19 cellular contexts compared by ENCODE assay signal in the genomic region with DNA sequence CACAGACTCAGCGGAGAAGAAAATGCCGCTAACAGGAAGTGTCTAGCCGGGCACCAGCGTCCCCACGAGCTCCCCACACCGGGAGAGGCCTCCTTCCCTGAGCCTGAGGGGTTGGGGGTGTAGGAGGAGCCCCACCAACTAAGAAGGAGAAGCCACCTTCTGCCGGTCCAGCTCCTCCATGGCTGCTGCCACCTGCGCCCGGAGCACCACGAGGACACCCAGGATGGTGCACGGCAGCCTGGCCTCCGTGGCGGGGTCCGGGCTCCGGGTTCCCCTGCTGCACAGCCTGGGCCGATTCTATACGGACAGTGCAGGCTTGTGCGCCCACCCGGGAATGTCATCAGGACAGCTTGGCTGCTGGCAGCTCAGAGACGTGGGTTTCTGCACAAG. TPM values are rescaled to one million over a fixed set of nuclear protein-coding genes. Genes with fewer than 3 reads are reported as not detected.
"Had no signal": no experiment of that assay in that cellular context is flagged by ENCODE, and none has a peak within 500 bp of the region (broad histone marks: within the 10 kb centered on the region; RNA-seq: fewer than 3 reads in every experiment).

No MANE protein-coding gene starts in this region.

- H3K36me3 Mint-ChIP-seq: activated naive CD8-positive, alpha-beta T cell had no signal

- H3K4me3 Mint-ChIP-seq: activated naive CD8-positive, alpha-beta T cell; activated T-helper 1 cell treated with anti-CD3 and anti-CD28 coated beads, Interleukin-12 subunit alpha, Interleukin-12 subunit beta, Interleukin-2, Interleukin-4 antibody, amounts not matched to agents 30 ng/mL and 10 ng/mL and 1 ng/mL, durations not matched to agents 14 hours and 24 hours and 36 hours; nephron progenitor cell had no signal

- H3K4me3 ChIP-seq: cardiac muscle cell, esophagus squamous epithelium, right atrium auricular region, tibial artery, uterus had no signal

- H3K27ac ChIP-seq: cardiac muscle cell, esophagus squamous epithelium, right atrium auricular region, tibial artery, uterus had no signal

- H3K36me3 ChIP-seq: cardiac muscle cell, esophagus squamous epithelium, right atrium auricular region, tibial artery, uterus had no signal

- DNase-seq: esophagus squamous epithelium, T1000, tibial artery, uterus had no signal

- H3K27ac Mint-ChIP-seq: activated naive CD8-positive, alpha-beta T cell; activated T-helper 1 cell treated with anti-CD3 and anti-CD28 coated beads, Interleukin-12 subunit alpha, Interleukin-12 subunit beta, Interleukin-2, Interleukin-4 antibody, amounts not matched to agents 30 ng/mL and 10 ng/mL and 1 ng/mL, durations not matched to agents 14 hours and 24 hours and 36 hours; effector memory CD8-positive, alpha-beta T cell; nephron progenitor cell; progenitor cell of endocrine pancreas had no signal

- H3K4me1 ChIP-seq: uterus had no signal

- H3K27me3 ChIP-seq: cardiac muscle cell, right atrium auricular region, uterus had no signal

- H3K9me3 ChIP-seq: uterus had no signal

RNA-seq across cellular contexts. Expression of a gene that starts 0.3 kb away (rescaled TPM):
- total RNA-seq: activated T-helper 1 cell treated with anti-CD3 and anti-CD28 coated beads, Interleukin-12 subunit alpha, Interleukin-12 subunit beta, Interleukin-2, Interleukin-4 antibody, amounts not matched to agents 30 ng/mL and 10 ng/mL and 1 ng/mL, durations not matched to agents 14 hours and 24 hours and 36 hours; cardiac muscle cell; chondrocyte; dermis microvascular lymphatic vessel endothelial cell; esophagus squamous epithelium; glomerular endothelial cell; left cardiac atrium; lower leg skin; omental fat pad; progenitor cell of endocrine pancreas; right atrium auricular region; subcutaneous adipose tissue; T-helper 1 cell treated with Interleukin-12 subunit alpha and Interleukin-12 subunit beta and Interleukin-4 antibody, amounts not matched to agents 30 ng/mL and 1 ng/mL, for 36 hours had no signal
- polyA plus RNA-seq: cardiac muscle cell had no signal

RNA-seq across cellular contexts. Expression of a gene that starts 6.6 kb away (rescaled TPM):
- total RNA-seq: activated T-helper 1 cell treated with anti-CD3 and anti-CD28 coated beads, Interleukin-12 subunit alpha, Interleukin-12 subunit beta, Interleukin-2, Interleukin-4 antibody, amounts not matched to agents 30 ng/mL and 10 ng/mL and 1 ng/mL, durations not matched to agents 14 hours and 24 hours and 36 hours; chondrocyte; esophagus squamous epithelium; lower leg skin; omental fat pad; progenitor cell of endocrine pancreas; subcutaneous adipose tissue; T-helper 1 cell treated with Interleukin-12 subunit alpha and Interleukin-12 subunit beta and Interleukin-4 antibody, amounts not matched to agents 30 ng/mL and 1 ng/mL, for 36 hours; uterus had no signal
- polyA plus RNA-seq: cardiac muscle cell had no signal

RNA-seq across cellular contexts. Expression of a gene that starts 9.4 kb away (rescaled TPM):
- total RNA-seq: activated T-helper 1 cell treated with anti-CD3 and anti-CD28 coated beads, Interleukin-12 subunit alpha, Interleukin-12 subunit beta, Interleukin-2, Interleukin-4 antibody, amounts not matched to agents 30 ng/mL and 10 ng/mL and 1 ng/mL, durations not matched to agents 14 hours and 24 hours and 36 hours; cardiac muscle cell; chondrocyte; dermis microvascular lymphatic vessel endothelial cell; glomerular endothelial cell; progenitor cell of endocrine pancreas; T-helper 1 cell treated with Interleukin-12 subunit alpha and Interleukin-12 subunit beta and Interleukin-4 antibody, amounts not matched to agents 30 ng/mL and 1 ng/mL, for 36 hours had no signal
- polyA plus RNA-seq: cardiac muscle cell had no signal

RNA-seq across cellular contexts. Expression of a gene that starts 15.0 kb away (rescaled TPM):
- total RNA-seq: chondrocyte, glomerular endothelial cell, progenitor cell of endocrine pancreas had no signal
